Comparison of ENCODE assay signal across 8 cellular contexts in the genomic region with DNA sequence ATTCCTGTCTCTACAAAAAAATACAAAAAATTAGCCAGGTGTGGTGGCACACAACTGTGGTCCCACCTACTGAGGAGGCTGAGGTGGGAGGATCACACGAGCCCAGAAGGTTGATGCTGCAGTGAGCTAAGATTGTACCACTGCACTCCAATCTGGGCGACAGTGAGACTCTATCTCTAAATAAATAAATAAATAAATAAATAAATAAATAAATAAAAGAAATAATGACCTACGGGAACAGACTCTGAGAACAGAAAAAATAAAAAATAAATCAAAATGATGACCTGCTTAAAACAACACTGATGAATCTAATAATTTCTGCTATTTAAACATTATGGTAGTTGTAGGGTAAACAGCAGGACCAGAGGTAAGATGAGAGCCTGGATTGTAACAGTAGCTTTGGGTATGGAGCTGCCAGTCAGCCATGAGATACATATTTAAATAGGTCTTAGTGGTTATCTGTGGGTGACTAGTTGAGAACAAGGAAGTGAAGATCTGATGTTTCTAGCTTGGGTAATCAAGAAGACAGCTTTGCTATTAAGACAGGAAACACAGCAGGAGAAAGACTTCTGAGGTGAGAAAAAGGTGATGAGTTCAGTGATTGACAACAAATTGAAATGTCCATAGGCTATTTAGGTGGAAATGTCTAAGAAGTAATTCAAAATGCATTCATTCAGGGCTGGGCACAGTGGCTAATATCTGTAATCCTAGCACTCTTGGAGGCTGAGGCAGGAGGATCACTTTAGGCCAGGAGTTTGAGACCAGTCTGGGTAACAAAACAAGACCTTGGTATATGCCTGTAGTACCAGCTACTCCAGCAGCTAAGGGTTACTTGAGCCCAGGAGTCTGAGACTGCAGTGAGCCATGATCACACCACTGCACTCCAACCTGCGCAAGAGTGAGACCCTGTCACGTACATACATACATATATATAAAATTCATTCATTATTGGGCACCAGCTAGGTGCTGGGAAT. TPM values are rescaled to one million over a fixed set of nuclear protein-coding genes. Genes with fewer than 3 reads are reported as not detected.
A peak's percentile ranks its signal among the peaks of the same experiment; 100 is the strongest.
DNase-seq lines count a peak whose midpoint lies in the region; ATAC-seq and TF ChIP-seq lines count a peak whose summit lies in the region.

No MANE protein-coding gene starts in this region.

- no peak overlapping the region for H3K4me3 ChIP-seq in suprapubic skin

- WGBS in suprapubic skin = 98% methylated on average over 5 of the region's 5 CpGs

- ATAC-seq in GM18519 (IDR thresholded peaks at IDR 0.05; ENCODE audit: low FRiP score, unreplicated experiment) (peak; percentile 86), GM21786 (IDR thresholded peaks at IDR 0.05; ENCODE audit: unreplicated experiment) (peak; percentile 98)

- TF ChIP-seq CTCF in suprapubic skin (IDR thresholded peaks at IDR 0.05) = no peak

- TF ChIP-seq POLR2A in erythroblast (IDR thresholded peaks at IDR 0.05; ENCODE audit: low read length) = no peak
- no peak for TF ChIP-seq POLR2A in suprapubic skin (IDR thresholded peaks at IDR 0.05)

- peaks cover 13% of the 10 kb centered on the region for H3K4me1 ChIP-seq in suprapubic skin

- DNase-seq in KBM-7 (peak; percentile 24), kidney tubule cell (ENCODE audit: low spot score) (peak; percentile 69), erythroblast (lab: John Stamatoyannopoulos, UW) (no peak), suprapubic skin (ENCODE audit: low spot score in 2 of 2) (no peak), ecto neural progenitor cell (ENCODE audit: low spot score) (no peak)
- DNase-seq in stimulated activated CD4-positive, alpha-beta T cell treated with anti-CD3 and anti-CD28 coated beads, Interleukin-2, amount 100 ng/mL, for 48 hours = no peak

- TF ChIP-seq EP300 in suprapubic skin (IDR thresholded peaks at IDR 0.05) = no peak

- H3K9me3 ChIP-seq in suprapubic skin = no peaks in the 10 kb centered on the region

- in situ Hi-C loops in KBM-7 (cut with MboI; ENCODE audit: low pct_unique_long_range_greater_than_20kb, low sequenced_read_pairs) = no loop called here

- no peak overlapping the region for H3K27ac ChIP-seq in suprapubic skin

- H3K36me3 ChIP-seq in suprapubic skin = peaks cover 11% of the 10 kb centered on the region

- H3K27me3 ChIP-seq in suprapubic skin = no peaks in the 10 kb centered on the region

RNA-seq across cellular contexts. Expression of a gene that starts 11.0 kb away (rescaled TPM):
- total RNA-seq in suprapubic skin = 10 to 100 TPM; 37.4 to 57.0 (median 48.2) TPM

Comparison
In these comparisons a context has a peak if more than half of its experiments do, and no peak if none do; other contexts are left out.
1. DNase-seq: peak in KBM-7 (single experiment) and kidney tubule cell (single experiment); none in stimulated activated CD4-positive, alpha-beta T cell treated with anti-CD3 and anti-CD28 coated beads, Interleukin-2, amount 100 ng/mL, for 48 hours (0 of 2), erythroblast (0 of 2), suprapubic skin (0 of 2) and ecto neural progenitor cell (single experiment).